14 cellular contexts compared by ENCODE assay signal in the genomic region with DNA sequence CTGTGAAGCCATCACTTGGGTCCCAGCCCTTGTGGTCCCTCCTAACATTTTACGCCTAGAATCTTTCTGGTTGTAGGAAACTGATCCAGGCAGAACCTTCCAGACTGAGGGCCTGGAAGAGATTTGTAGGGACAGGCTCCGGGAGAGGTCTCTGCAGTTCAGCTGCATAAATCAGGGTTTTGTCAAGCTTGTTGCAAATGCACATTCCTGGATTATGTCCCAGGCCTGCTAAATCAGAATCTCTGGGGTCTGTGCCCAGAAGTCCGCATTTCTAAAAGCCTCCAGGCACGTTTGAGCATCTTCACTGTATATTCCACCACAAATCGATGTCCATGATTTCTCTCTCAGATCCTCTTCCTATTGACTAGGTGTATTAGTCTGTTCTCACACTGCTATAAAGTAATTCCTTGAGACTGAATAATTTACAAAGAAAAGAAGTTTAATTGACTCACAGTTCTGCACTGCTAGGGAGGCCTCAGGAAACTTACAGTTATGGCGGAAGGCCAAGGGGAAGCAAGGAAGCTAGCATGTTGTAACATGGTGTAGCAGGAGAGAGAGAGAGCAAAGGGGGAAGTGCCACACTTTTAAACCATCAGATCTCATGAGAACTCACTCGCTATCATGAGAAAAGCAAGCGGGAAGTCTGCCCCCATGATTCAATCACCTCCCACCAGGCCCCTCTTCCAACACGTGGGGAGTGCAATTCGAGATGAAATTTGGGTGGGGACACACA. TPM values are rescaled to one million over a fixed set of nuclear protein-coding genes. Genes with fewer than 3 reads are reported as not detected.
DNase-seq lines count a peak whose midpoint lies in the region; ATAC-seq and TF ChIP-seq lines count a peak whose summit lies in the region.
"Had no signal": no experiment of that assay in that cellular context is flagged by ENCODE, and none has a peak within 500 bp of the region (broad histone marks: within the 10 kb centered on the region; RNA-seq: fewer than 3 reads in every experiment).

No MANE protein-coding gene starts in this region.

- DNase-seq in AG20443 (ENCODE audit: low spot score) (peak; percentile 39), HL-60 (ENCODE audit: low read depth in 1 of 2, low spot score in 1 of 2) (peak; percentile 41 to 69), cardiac fibroblast (ENCODE audit: low read depth in 2 of 2) (peak; percentile 35 to 83), ascending aorta (ENCODE audit: low spot score in 2 of 2) (no peak)
- DNase-seq in activated effector memory CD4-positive, alpha-beta T cell treated with anti-CD3 and anti-CD28 coated beads, Interleukin-2, amount 50 U/mL, for 16 hours: no peak
- DNase-seq: activated CD4-positive, alpha-beta memory T cell treated with anti-CD3 and anti-CD28 coated beads for 36 hours; GOT3; NCI-H1694 treated with DMSO at 0.1 percent for 48 hours; SJCRH30; testis had no signal

- H3K4me3 ChIP-seq in HL-60 (replicated peaks; ENCODE audit: insufficient read depth, low read length) (no peak overlapping the region), cardiac fibroblast (replicated peaks in 1 of 2; ENCODE audit: low read depth in 2 of 2, low read length in 2 of 2) (no peak overlapping the region), mesodermal cell (ENCODE audit: extremely low read depth, insufficient read depth, low read length, poor library complexity, severe bottlenecking) (no peak overlapping the region), ascending aorta (no peak overlapping the region)
- H3K4me3 ChIP-seq: SJCRH30 had no signal

- H3K36me3 ChIP-seq in mesodermal cell (ENCODE audit: control insufficient read depth, insufficient read depth, low read length) (no peaks in the 10 kb centered on the region), ascending aorta (no peaks in the 10 kb centered on the region)
- H3K36me3 ChIP-seq: SJCRH30 had no signal

- peaks cover 3% of the 10 kb centered on the region for H3K9me3 ChIP-seq in mesodermal cell (ENCODE audit: control insufficient read depth, low read length)
- no peaks in the 10 kb centered on the region for H3K9me3 ChIP-seq in ascending aorta
- H3K9me3 ChIP-seq: SJCRH30, testis had no signal

- H3K4me1 ChIP-seq in mesodermal cell (ENCODE audit: control insufficient read depth, insufficient read depth, low read length, poor library complexity, severe bottlenecking) (peaks cover 6% of the 10 kb centered on the region), ascending aorta (peaks cover 0 to 3% of the 10 kb centered on the region in 2 donors)

- H3K27ac ChIP-seq in HL-60 (replicated peaks) (no peak overlapping the region), mesodermal cell (ENCODE audit: low read depth, low read length, severe bottlenecking) (peak overlapping the region; percentile 29), ascending aorta (no peak overlapping the region)
- H3K27ac ChIP-seq: C4-2B, SJCRH30, testis had no signal

- ATAC-seq in HG02938 (IDR thresholded peaks at IDR 0.05; ENCODE audit: unreplicated experiment): no peak
- no peak for ATAC-seq in GM19463 (IDR thresholded peaks at IDR 0.05; ENCODE audit: unreplicated experiment)

- TF ChIP-seq CTCF in HL-60 (IDR thresholded peaks at IDR 0.05; ENCODE audit: insufficient read depth, low read length): no peak
- no peak for TF ChIP-seq CTCF in cardiac fibroblast (IDR thresholded peaks at IDR 0.05; ENCODE audit: low read depth, low read length)
- TF ChIP-seq CTCF in ascending aorta (IDR thresholded peaks at IDR 0.05): no peak

- H3K27me3 ChIP-seq in HL-60 (ENCODE audit: insufficient read depth, poor library complexity, severe bottlenecking) (peaks cover 5% of the 10 kb centered on the region), ascending aorta (no peaks in the 10 kb centered on the region)
- H3K27me3 ChIP-seq: SJCRH30, testis had no signal

- WGBS in mesodermal cell (ENCODE audit: insufficient coverage in 2 of 2), 2 experiments: 80 to 93% methylated on average over 6 to 7 of the region's 10 CpGs

- intact Hi-C loops in ascending aorta (cut with DNase I): no loop called here

RNA-seq across cellular contexts. Expression of a gene that starts 1.3 kb away (rescaled TPM):
- polyA plus RNA-seq in mesodermal cell (2013, experiment 1 of 2): 1.0 TPM
- polyA plus RNA-seq in mesodermal cell (2013, experiment 2 of 2): 0.71 TPM
- not detected for total RNA-seq in ascending aorta
- total RNA-seq: activated CD4-positive, alpha-beta memory T cell treated with anti-CD3 and anti-CD28 coated beads for 36 hours had no signal

Comparison
In these comparisons a context has a peak if more than half of its experiments do, and no peak if none do; other contexts are left out.
1. DNase-seq: peak in AG20443 (single experiment), HL-60 (2 of 2) and cardiac fibroblast (2 of 2); none in ascending aorta (0 of 2) and activated effector memory CD4-positive, alpha-beta T cell treated with anti-CD3 and anti-CD28 coated beads, Interleukin-2, amount 50 U/mL, for 16 hours (single experiment).